In genomic region chr19:4043966-4044365, GRCh38 we compare ENCODE assay signal across 20 cellular contexts.
"Had no signal": no experiment of that assay in that cellular context is flagged by ENCODE, and none has a peak within 500 bp of the region (broad histone marks: within the 10 kb centered on the region; RNA-seq: fewer than 3 reads in every experiment).

No MANE protein-coding gene starts in this region.

- H3K9me3 ChIP-seq: adrenal gland, colonic mucosa, gastroesophageal sphincter, thoracic aorta, upper lobe of right lung had no signal

- H3K27me3 ChIP-seq: adrenal gland, colonic mucosa, gastroesophageal sphincter, upper lobe of right lung had no signal

- H3K4me3 ChIP-seq: adrenal gland, colonic mucosa, gastroesophageal sphincter, thoracic aorta, upper lobe of right lung had no signal

- H3K27ac ChIP-seq: adrenal gland, colonic mucosa, thoracic aorta, upper lobe of right lung had no signal

- DNase-seq: activated CD8-positive, alpha-beta memory T cell treated with anti-CD3 and anti-CD28 coated beads for 24 hours; activated CD8-positive, alpha-beta memory T cell treated with anti-CD3 and anti-CD28 coated beads, Interleukin-2, amount 50 U/mL, for 4 hours; activated naive CD4-positive, alpha-beta T cell; activated T-cell treated with anti-CD3 and anti-CD28 coated beads, Interleukin-2, amount 50 U/mL, for 24 hours; central memory CD4-positive, alpha-beta T cell; colonic mucosa; endodermal cell; head of caudate nucleus; left cardiac atrium; naive thymus-derived CD4-positive, alpha-beta T cell; posterior cingulate gyrus; stimulated activated naive B cell treated with anti-CD40 and anti-IgM and Interleukin-4, amounts not matched to agents 10 μg/mL and 1 μg/mL and 100 μg/mL, for 72 hours; T-helper 9 cell; upper lobe of right lung had no signal

- H3K36me3 ChIP-seq: colonic mucosa had no signal

- H3K4me1 ChIP-seq: adrenal gland, colonic mucosa had no signal

- ATAC-seq: activated T-helper 17 cell treated with anti-CD3 and anti-CD28 coated beads, Interleukin-2, amount 50 U/mL, for 72 hours; gastroesophageal sphincter; left cardiac atrium; naive thymus-derived CD4-positive, alpha-beta T cell; sciatic nerve; stimulated activated naive B cell treated with anti-CD40 and anti-IgM and Interleukin-4, amounts not matched to agents 10 μg/mL and 1 μg/mL and 100 μg/mL, for 72 hours; upper lobe of right lung; WTC11 had no signal
